In genomic region chr4:174714393-174715211, GRCh38 we compare ENCODE assay signal across 8 cellular contexts.
A peak's percentile ranks its signal among the peaks of the same experiment; 100 is the strongest.
DNase-seq lines count a peak whose midpoint lies in the region; ATAC-seq and TF ChIP-seq lines count a peak whose summit lies in the region.

No MANE protein-coding gene starts in this region.

- H3K9me3 ChIP-seq in smooth muscle cell (replicated peaks; ENCODE audit: low read depth) = no peaks in the 10 kb centered on the region

- peak; percentile 95 for ATAC-seq in foreskin keratinocyte

- no peaks in the 10 kb centered on the region for H3K4me1 ChIP-seq in foreskin keratinocyte
- H3K4me1 ChIP-seq in smooth muscle cell (ENCODE audit: low read depth) = peaks cover 11% of the 10 kb centered on the region

- DNase-seq in AG10803 (ENCODE audit: low read depth) (peak; percentile 56), GDM1 (lab: John Stamatoyannopoulos, UW) (peak; percentile 5), H4 (ENCODE audit: low spot score) (peak; percentile 54), SW480 (ENCODE audit: low spot score) (peak; percentile 25), foreskin keratinocyte (peak; percentile 16 to 39), smooth muscle cell (lab: John Stamatoyannopoulos, UW; ENCODE audit: unreplicated experiment) (no peak), NCI-H187 treated with DMSO at 0.1 percent for 48 hours (lab: John Stamatoyannopoulos, UW) (no peak)

- H3K9ac ChIP-seq in smooth muscle cell (ENCODE audit: low read depth) = no peak overlapping the region

- peak overlapping the region; percentile 29 for H3K4me2 ChIP-seq in smooth muscle cell

- H3K27ac ChIP-seq in foreskin keratinocyte (no peak overlapping the region), smooth muscle cell (ENCODE audit: low read depth) (no peak overlapping the region)

- H3K27me3 ChIP-seq in foreskin keratinocyte (no peaks in the 10 kb centered on the region), smooth muscle cell (ENCODE audit: low read depth) (no peaks in the 10 kb centered on the region)

- no peak for TF ChIP-seq EP300 in Ishikawa (IDR thresholded peaks at IDR 0.05; ENCODE audit: borderline replicate concordance)

- H3F3A ChIP-seq in smooth muscle cell (ENCODE audit: low read depth) = no peaks in the 10 kb centered on the region

- no peak overlapping the region for H3K4me3 ChIP-seq in AG10803 (ENCODE audit: low read length)
- no peak overlapping the region for H3K4me3 ChIP-seq in smooth muscle cell

- H3K79me2 ChIP-seq in smooth muscle cell (ENCODE audit: low read depth) = no peaks in the 10 kb centered on the region

- peak; percentile 65 for TF ChIP-seq RAD21 in Ishikawa (IDR thresholded peaks at IDR 0.05; ENCODE audit: low read depth)

- no peak overlapping the region for H2AFZ ChIP-seq in smooth muscle cell (ENCODE audit: low read depth)

- TF ChIP-seq CTCF in AG10803 (conservative IDR thresholded peaks at IDR 0.05; ENCODE audit: low read length) (peak; percentile 97), foreskin keratinocyte (conservative IDR thresholded peaks at IDR 0.05) (peak; percentile 82), smooth muscle cell (IDR thresholded peaks at IDR 0.05; ENCODE audit: borderline replicate concordance, insufficient read depth, poor library complexity, severe bottlenecking) (peak; percentile 68)

- WGBS in smooth muscle cell (ENCODE audit: low lambda C conversion rate) = 48% methylated on average over 8 of the region's 8 CpGs

- H3K36me3 ChIP-seq in smooth muscle cell (ENCODE audit: low read depth) = no peaks in the 10 kb centered on the region

- H4K20me1 ChIP-seq in smooth muscle cell (ENCODE audit: low read depth) = no peaks in the 10 kb centered on the region

TF ChIP-seq in Ishikawa, 13 proteins besides CTCF, POLR2A, EP300 and RAD21:
- TF ChIP-seq CEBPB (IDR thresholded peaks at IDR 0.05) = no peak
- 0 out of 2 replicates have a peak, but pooled peaks have one; percentile 36 for TF ChIP-seq USF1 (IDR thresholded peaks at IDR 0.05)
- TF ChIP-seq TEAD4 (IDR thresholded peaks at IDR 0.05) = no peak
- TF ChIP-seq EGR1 (IDR thresholded peaks at IDR 0.05) = no peak
- no peak for TF ChIP-seq CREB1 (IDR thresholded peaks at IDR 0.05; ENCODE audit: low read depth)

Comparison
In these comparisons a context has a peak if more than half of its experiments do, and no peak if none do; other contexts are left out.
1. DNase-seq: peak in AG10803 (single experiment), GDM1 (single experiment), H4 (single experiment), SW480 (single experiment) and foreskin keratinocyte (2 of 2); none in smooth muscle cell (single experiment) and NCI-H187 treated with DMSO at 0.1 percent for 48 hours (single experiment).
2. Peak in every context shown above with its lines, with median percentiles within 50 percentile points of each other: CTCF ChIP-seq.